ENCODE assay signal across 6 cellular contexts in the genomic region with DNA sequence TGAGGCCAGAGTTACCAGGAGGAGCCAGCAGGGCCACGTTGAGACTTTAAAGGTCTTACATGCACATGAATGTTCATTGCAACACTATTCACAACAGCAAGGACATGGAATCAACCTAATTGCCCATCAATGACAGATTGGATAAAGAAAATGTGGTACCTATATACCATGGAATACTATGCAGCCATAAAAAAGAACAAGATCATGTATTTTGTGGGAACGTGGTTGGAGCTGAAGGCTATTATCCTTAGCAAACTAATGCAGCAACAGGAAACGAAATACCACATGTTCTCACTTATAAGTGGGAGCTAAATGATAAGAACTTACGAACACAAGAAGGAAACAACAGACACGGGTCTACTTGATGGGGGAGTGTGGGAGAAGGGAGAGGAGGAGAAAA. TPM values are rescaled to one million over a fixed set of nuclear protein-coding genes. Genes with fewer than 3 reads are reported as not detected.
A peak's percentile ranks its signal among the peaks of the same experiment; 100 is the strongest.
DNase-seq lines count a peak whose midpoint lies in the region; ATAC-seq and TF ChIP-seq lines count a peak whose summit lies in the region.
"Not testable (repeated sequence)": the region's sequence is repeated elsewhere in the genome, so short reads cannot be mapped to it uniquely, and the experiment has no call there.

No MANE protein-coding gene starts in this region.

- DNase-seq in DND-41; dorsolateral prefrontal cortex; substantia nigra (lab: John Stamatoyannopoulos, UW): not testable (repeated sequence)

- H3K36me3 Mint-ChIP-seq in brain, result not testable (repeated sequence)

- peaks cover 4 to 10% (median 7%) of the 10 kb centered on the region in 5 experiments for H3K9me3 Mint-ChIP-seq in brain

- H3K79me2 ChIP-seq in DND-41 (ENCODE audit: insufficient read depth, low read length), result not testable (repeated sequence)

- not testable (repeated sequence) for H3K27me3 Mint-ChIP-seq in brain

- H3K4me1 ChIP-seq in DND-41 (ENCODE audit: insufficient read depth, low read length), result peaks cover 25% of the 10 kb centered on the region

- not testable (repeated sequence) for H2AFZ ChIP-seq in DND-41 (ENCODE audit: low read depth, low read length)

- peak overlapping the region; percentile 1; the same call in 1 of the 2 replicates for H3K27ac ChIP-seq in DND-41 (ENCODE audit: low read length)
- peak overlapping the region; percentile 31 for H3K27ac ChIP-seq in angular gyrus (ENCODE audit: low read depth, low read length)
- H3K27ac ChIP-seq in dorsolateral prefrontal cortex, result peak overlapping the region in 56 of 59 donors; percentile 21 to 94 (median 82)
- H3K27ac ChIP-seq in layer of hippocampus (ENCODE audit: low read depth, low read length), result peak overlapping the region; percentile 54
- peak overlapping the region; percentile 63 for H3K27ac ChIP-seq in substantia nigra (ENCODE audit: low read depth, low read length, poor library complexity, severe bottlenecking)

- not testable (repeated sequence) for TF ChIP-seq CTCF in DND-41 (IDR thresholded peaks at IDR 0.05; ENCODE audit: borderline replicate concordance, extremely low read depth, low read length, poor library complexity, severe bottlenecking); brain (conservative IDR thresholded peaks at IDR 0.05)
- peak in 1 of 56 donors; percentile 1 for TF ChIP-seq CTCF in dorsolateral prefrontal cortex (IDR thresholded peaks at IDR 0.05 in 54 of 56, conservative IDR thresholded peaks at IDR 0.05 in 2 of 56; ENCODE audit: low read depth in 1 of 56, partially characterized antibody in 56 of 56)

- peak overlapping the region in 2 of 5 experiments; percentile 3 to 43 for H3K4me3 Mint-ChIP-seq in brain

- not testable (repeated sequence) for H3K4me3 ChIP-seq in DND-41 (ENCODE audit: low read depth in 1 of 2, low read length in 2 of 2); dorsolateral prefrontal cortex

- intact Hi-C loops in dorsolateral prefrontal cortex (cut with DNase I), result not testable (repeated sequence)

- peaks cover 18% of the 10 kb centered on the region for H3K4me1 Mint-ChIP-seq in brain

- H3K36me3 ChIP-seq in DND-41 (ENCODE audit: insufficient read depth, low read length), result not testable (repeated sequence)

- not testable (repeated sequence) for H4K20me1 ChIP-seq in DND-41 (ENCODE audit: insufficient read depth, low read length)

- not testable (repeated sequence) for ATAC-seq in DND-41 (ENCODE audit: insufficient read depth, low read depth)

- not testable (repeated sequence) for H3K9ac ChIP-seq in DND-41 (ENCODE audit: low read depth, low read length)

- H3K27ac Mint-ChIP-seq in brain, result peak overlapping the region in 4 of 5 experiments; percentile 34 to 75 (median 45)

- not testable (repeated sequence) for H3K27me3 ChIP-seq in DND-41 (ENCODE audit: insufficient read depth, low read length, poor library complexity); layer of hippocampus (ENCODE audit: control insufficient read depth, insufficient read depth, low read length)
- H3K27me3 ChIP-seq in dorsolateral prefrontal cortex, result peaks cover 0 to 18% (median 0%) of the 10 kb centered on the region in 45 donors

- not testable (repeated sequence) for H3K4me2 ChIP-seq in DND-41 (ENCODE audit: insufficient read depth, low read length)

- not testable (repeated sequence) for H3K9me3 ChIP-seq in DND-41 (ENCODE audit: insufficient read depth, low read length, severe bottlenecking)

RNA-seq across cellular contexts. Expression of gene EGLN3, which starts 11.6 kb away (rescaled TPM):
- 23.4 TPM for polyA plus RNA-seq in brain (ENCODE audit: insufficient read depth, low read depth, low replicate concordance)
- total RNA-seq in dorsolateral prefrontal cortex, result 10 to 100 TPM; 20.5 to 69.6 (median 37.7) TPM

Comparison
In these comparisons a context has a peak if more than half of its experiments do, and no peak if none do; other contexts are left out.
1. H3K27ac ChIP-seq: peak in every context shown above with its lines; median percentile 82 in dorsolateral prefrontal cortex; 63 in substantia nigra; 54 in layer of hippocampus; 31 in angular gyrus; 1 in DND-41.